10 cellular contexts compared by ENCODE assay signal in the genomic region with DNA sequence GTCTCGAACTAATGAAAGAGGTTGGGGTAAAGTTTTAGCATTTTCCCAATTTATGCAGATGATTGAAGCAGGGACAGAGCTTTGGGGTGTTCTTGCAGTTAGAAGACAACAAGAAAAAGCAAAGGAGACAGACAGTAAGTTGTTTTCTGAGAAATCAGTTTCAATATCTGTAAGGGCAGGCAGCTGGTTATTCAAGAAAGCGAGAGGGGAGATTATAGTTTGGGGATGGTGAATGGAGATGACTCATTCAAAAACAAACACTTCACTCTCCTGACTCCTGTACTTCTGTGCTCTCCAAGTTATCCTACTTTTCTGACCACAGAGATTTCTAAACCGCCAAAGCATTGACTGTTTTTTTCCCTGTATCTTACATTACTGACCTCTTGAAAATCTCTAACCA.
A peak's percentile ranks its signal among the peaks of the same experiment; 100 is the strongest.
DNase-seq lines count a peak whose midpoint lies in the region; ATAC-seq and TF ChIP-seq lines count a peak whose summit lies in the region.
"Had no signal": no experiment of that assay in that cellular context is flagged by ENCODE, and none has a peak within 500 bp of the region (broad histone marks: within the 10 kb centered on the region; RNA-seq: fewer than 3 reads in every experiment).

No MANE protein-coding gene starts in this region.

- no peak overlapping the region; the same call in 1 of the 2 replicates for H3K4me3 Mint-ChIP-seq in HFFc6
- H3K4me3 Mint-ChIP-seq: activated T-helper 1 cell treated with anti-CD3 and anti-CD28 coated beads, Interleukin-12 subunit alpha, Interleukin-12 subunit beta, Interleukin-2, Interleukin-4 antibody, amounts not matched to agents 30 ng/mL and 10 ng/mL and 1 ng/mL, durations not matched to agents 14 hours and 24 hours and 36 hours had no signal

- H3K4me1 Mint-ChIP-seq in HFFc6 (ENCODE audit: low read depth), result peaks cover 19% of the 10 kb centered on the region

- no peaks in the 10 kb centered on the region for H3K27me3 Mint-ChIP-seq in HFFc6 (ENCODE audit: insufficient read depth)

- no peaks in the 10 kb centered on the region for H3K36me3 Mint-ChIP-seq in HFFc6 (ENCODE audit: low read depth)

- TF ChIP-seq POLR2A in vagina (IDR thresholded peaks at IDR 0.05), result no peak

- H2BK120ac ChIP-seq in mesenchymal stem cell (ENCODE audit: low read depth, low read length), result no peak overlapping the region

- H2BK15ac ChIP-seq in mesenchymal stem cell (ENCODE audit: low read depth, poor library complexity, severe bottlenecking), result no peak overlapping the region

- H3K14ac ChIP-seq in mesenchymal stem cell (ENCODE audit: low read length in 2 of 2), result no peak overlapping the region

- no peak overlapping the region for H3K27ac Mint-ChIP-seq in HFFc6
- H3K27ac Mint-ChIP-seq: activated T-helper 1 cell treated with anti-CD3 and anti-CD28 coated beads, Interleukin-12 subunit alpha, Interleukin-12 subunit beta, Interleukin-2, Interleukin-4 antibody, amounts not matched to agents 30 ng/mL and 10 ng/mL and 1 ng/mL, durations not matched to agents 14 hours and 24 hours and 36 hours had no signal

- H3K9ac ChIP-seq in mesenchymal stem cell (ENCODE audit: low read length), result no peak overlapping the region

- H3K27me3 ChIP-seq in mesenchymal stem cell (ENCODE audit: control insufficient read depth in 1 of 2, insufficient read depth in 1 of 2, low read length in 2 of 2) (no peaks in the 10 kb centered on the region), vagina (no peaks in the 10 kb centered on the region)
- H3K27me3 ChIP-seq: heart left ventricle had no signal

- no peak overlapping the region for H4K8ac ChIP-seq in mesenchymal stem cell (ENCODE audit: low read length)

- H2AK5ac ChIP-seq in mesenchymal stem cell (ENCODE audit: low read length, severe bottlenecking), result no peak overlapping the region

- peaks cover 2% of the 10 kb centered on the region for H3K79me1 ChIP-seq in mesenchymal stem cell (replicated peaks; ENCODE audit: low read length, poor library complexity, severe bottlenecking)

- no peaks in the 10 kb centered on the region for H3K9me3 ChIP-seq in mesenchymal stem cell (ENCODE audit: control insufficient read depth, low read length)
- no peaks in the 10 kb centered on the region for H3K9me3 ChIP-seq in vagina
- H3K9me3 ChIP-seq: heart left ventricle had no signal

- TF ChIP-seq CTCF in GM12865 (IDR thresholded peaks at IDR 0.05; ENCODE audit: insufficient read depth, low read depth, low read length, missing control alignments), result no peak
- TF ChIP-seq CTCF in GM20000 (IDR thresholded peaks at IDR 0.05; ENCODE audit: extremely low read depth, missing control alignments), result no peak
- TF ChIP-seq CTCF in HFFc6 (IDR thresholded peaks at IDR 0.05), result no peak
- TF ChIP-seq CTCF in vagina (IDR thresholded peaks at IDR 0.05), result no peak

- H2AFZ ChIP-seq in mesenchymal stem cell (ENCODE audit: low read depth, low read length), result no peak overlapping the region

- no peaks in the 10 kb centered on the region for H3K9me3 Mint-ChIP-seq in HFFc6
- H3K9me3 Mint-ChIP-seq: activated T-helper 1 cell treated with anti-CD3 and anti-CD28 coated beads, Interleukin-12 subunit alpha, Interleukin-12 subunit beta, Interleukin-2, Interleukin-4 antibody, amounts not matched to agents 30 ng/mL and 10 ng/mL and 1 ng/mL, durations not matched to agents 14 hours and 24 hours and 36 hours had no signal

- 43% methylated on average over 2 of the region's 3 CpGs for WGBS in mesenchymal stem cell

- ATAC-seq in HG02852 (IDR thresholded peaks at IDR 0.05; ENCODE audit: unreplicated experiment) (peak; percentile 87), GM21576 (IDR thresholded peaks at IDR 0.05; ENCODE audit: unreplicated experiment) (no peak)

- no peak overlapping the region for H4K91ac ChIP-seq in mesenchymal stem cell (ENCODE audit: low read length)

- no peak overlapping the region for H3K4ac ChIP-seq in mesenchymal stem cell (ENCODE audit: low read depth in 1 of 2, low read length in 2 of 2)

- no peak overlapping the region for H3K18ac ChIP-seq in mesenchymal stem cell (ENCODE audit: low read depth in 1 of 2, low read length in 2 of 2)

- no peak overlapping the region for H2BK12ac ChIP-seq in mesenchymal stem cell (ENCODE audit: low read length in 2 of 2)

- H3K23ac ChIP-seq in mesenchymal stem cell (ENCODE audit: low read length in 2 of 2), result no peak overlapping the region

- intact Hi-C loops in vagina (cut with DNase I), result no loop called here

- peak; percentile 7 for DNase-seq in GM12865 (ENCODE audit: low read depth)
- DNase-seq in RPMI7951 (ENCODE audit: low read depth), result peak; percentile 75
- DNase-seq in mesenchymal stem cell, result peak; percentile 88
- no peak for DNase-seq in GM20000 (ENCODE audit: low spot score)
- no peak for DNase-seq in HFFc6
- no peak for DNase-seq in vagina (ENCODE audit: extremely low spot score in 2 of 2)
- DNase-seq: heart left ventricle had no signal

- H3K36me3 ChIP-seq in mesenchymal stem cell (ENCODE audit: control insufficient read depth in 1 of 2, insufficient read depth in 2 of 2, low read depth in 1 of 2, low read length in 2 of 2) (no peaks in the 10 kb centered on the region), vagina (no peaks in the 10 kb centered on the region)
- H3K36me3 ChIP-seq: heart left ventricle had no signal

- H3K4me2 ChIP-seq in mesenchymal stem cell (ENCODE audit: low read length, poor library complexity, severe bottlenecking), result peak overlapping the region; percentile 49

- peak overlapping the region; percentile 32 for H2BK5ac ChIP-seq in mesenchymal stem cell (ENCODE audit: low read depth, low read length, poor library complexity, severe bottlenecking)

- peak overlapping the region; percentile 96 for H3K27ac ChIP-seq in mesenchymal stem cell (ENCODE audit: low read length, poor library complexity, severe bottlenecking)
- no peak overlapping the region for H3K27ac ChIP-seq in vagina
- H3K27ac ChIP-seq: heart left ventricle had no signal

- H3K4me3 ChIP-seq in GM12865 (ENCODE audit: low read depth, low read length), result no peak overlapping the region
- H3K4me3 ChIP-seq in mesenchymal stem cell (ENCODE audit: insufficient read depth in 1 of 2, low read depth in 1 of 2, low read length in 2 of 2), result no peak overlapping the region
- H3K4me3 ChIP-seq in vagina, result no peak overlapping the region
- H3K4me3 ChIP-seq: heart left ventricle had no signal

- H3K4me1 ChIP-seq in mesenchymal stem cell (ENCODE audit: control insufficient read depth, insufficient read depth, low read depth, low read length) (peaks cover 4% of the 10 kb centered on the region), vagina (no peaks in the 10 kb centered on the region)
- H3K4me1 ChIP-seq: heart left ventricle had no signal

Comparison
In these comparisons a context has a peak if more than half of its experiments do, and no peak if none do; other contexts are left out.
1. DNase-seq: peak in GM12865 (single experiment), RPMI7951 (single experiment) and mesenchymal stem cell (single experiment); none in GM20000 (single experiment), HFFc6 (single experiment) and vagina (0 of 2).